Comparison of ENCODE assay signal across 8 cellular contexts in the genomic region with DNA sequence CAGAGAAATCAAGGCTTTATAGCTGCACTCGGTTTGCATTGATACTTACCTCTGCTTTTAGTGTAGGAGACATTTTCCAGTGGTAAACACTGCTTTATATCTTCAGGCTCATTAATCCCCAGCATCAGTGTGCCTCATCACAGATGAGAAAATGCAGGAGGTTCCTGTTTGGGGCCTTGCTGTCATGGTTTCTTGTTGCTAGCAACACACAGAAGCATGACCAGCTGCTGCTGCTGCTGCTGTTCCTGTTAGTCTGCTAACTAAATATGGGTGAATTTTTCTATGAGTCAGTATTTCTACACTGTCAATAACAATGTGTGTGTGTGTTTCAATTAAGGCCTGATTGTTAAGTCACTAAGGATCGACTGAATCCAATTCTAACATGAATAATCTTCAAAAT.
DNase-seq lines count a peak whose midpoint lies in the region; ATAC-seq and TF ChIP-seq lines count a peak whose summit lies in the region.

No MANE protein-coding gene starts in this region.

- H3K27ac Mint-ChIP-seq in CD14-positive monocyte (peak overlapping the region in 1 of 7 donors; percentile 62), neural crest cell (ENCODE audit: unreplicated experiment) (peak overlapping the region; percentile 63)

- no peaks in the 10 kb centered on the region for H3K9me3 Mint-ChIP-seq in CD14-positive monocyte
- peaks cover 6% of the 10 kb centered on the region for H3K9me3 Mint-ChIP-seq in neural crest cell

- H3K4me1 Mint-ChIP-seq in CD14-positive monocyte (no peaks in the 10 kb centered on the region), neural crest cell (peaks cover 6% of the 10 kb centered on the region)

- ATAC-seq in GM18909 (IDR thresholded peaks at IDR 0.05; ENCODE audit: poor library complexity, unreplicated experiment) (peak; percentile 76), HG03432 (IDR thresholded peaks at IDR 0.05; ENCODE audit: unreplicated experiment) (peak; percentile 95), GM19397 (IDR thresholded peaks at IDR 0.05; ENCODE audit: unreplicated experiment) (no peak)

- TF ChIP-seq CTCF in CD14-positive monocyte (IDR thresholded peaks at IDR 0.05) (no peak), neural crest cell (conservative IDR thresholded peaks at IDR 0.05) (no peak)

- no peaks in the 10 kb centered on the region for H3K36me3 Mint-ChIP-seq in CD14-positive monocyte
- no peaks in the 10 kb centered on the region for H3K36me3 Mint-ChIP-seq in neural crest cell (ENCODE audit: low read depth)

- peak overlapping the region; percentile 7 for H3K27ac ChIP-seq in epithelial cell of prostate

- DNase-seq in CD14-positive monocyte (ENCODE audit: low spot score) = peak; percentile 66
- DNase-seq in RPMI7951 (ENCODE audit: low read depth) = peak; percentile 95
- DNase-seq in epithelial cell of prostate (ENCODE audit: low read depth, low spot score) = peak; percentile 94
- no peak for DNase-seq in neural crest cell (ENCODE audit: low read depth, low spot score)
- no peak for DNase-seq in activated gamma-delta T cell treated with Interleukin-2 at 50 U/mL for 16 hours

- H3K27me3 Mint-ChIP-seq in CD14-positive monocyte (ENCODE audit: low read depth in 3 of 3) (no peaks in the 10 kb centered on the region), neural crest cell (ENCODE audit: low read depth) (no peaks in the 10 kb centered on the region)

- H3K4me3 Mint-ChIP-seq in CD14-positive monocyte (no peak overlapping the region), neural crest cell (no peak overlapping the region)

- intact Hi-C loops in CD14-positive monocyte (cut with micrococcal nuclease) = no loop called here

Comparison
In these comparisons a context has a peak if more than half of its experiments do, and no peak if none do; other contexts are left out.
1. DNase-seq: peak in CD14-positive monocyte (single experiment), RPMI7951 (single experiment) and epithelial cell of prostate (single experiment); none in neural crest cell (single experiment) and activated gamma-delta T cell treated with Interleukin-2 at 50 U/mL for 16 hours (single experiment).